Comparison of ENCODE assay signal across 1 cellular context in the genomic region with DNA sequence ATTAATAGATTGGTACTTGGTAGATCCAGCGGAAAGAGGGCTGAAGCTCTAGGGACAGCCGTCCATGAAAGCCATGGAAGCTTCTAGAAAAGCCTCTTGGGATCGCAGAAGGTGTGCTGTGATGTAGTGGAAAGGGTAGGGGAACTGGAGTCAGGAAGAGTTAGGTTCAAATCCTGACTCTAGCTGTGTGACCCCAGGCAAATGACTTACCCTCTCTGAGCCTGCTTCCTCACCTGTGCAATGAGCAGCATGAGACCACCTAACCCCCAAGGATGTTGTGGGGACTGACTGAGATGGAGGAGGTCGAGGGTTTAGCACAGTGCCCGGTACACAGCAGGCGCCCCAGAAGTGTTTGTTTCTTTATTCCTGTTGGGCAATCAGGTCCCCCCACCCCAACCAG.
TF ChIP-seq lines count a peak whose summit lies in the region.

No MANE protein-coding gene starts in this region.

TF ChIP-seq in GM23338, 12 proteins besides CTCF, POLR2A, EP300 and RAD21:
- TF ChIP-seq ZNF331 (CRISPR knock-in tag; IDR thresholded peaks at IDR 0.05; ENCODE audit: low read depth) = no peak
- TF ChIP-seq EZH2phosphoT487 (IDR thresholded peaks at IDR 0.05; ENCODE audit: unreplicated experiment) = no peak
- no peak for TF ChIP-seq NANOG (IDR thresholded peaks at IDR 0.05; ENCODE audit: borderline replicate concordance)
- TF ChIP-seq EZH2 (IDR thresholded peaks at IDR 0.05; ENCODE audit: low read depth, unreplicated experiment) = no peak
- TF ChIP-seq CREB1 (CRISPR knock-in tag; IDR thresholded peaks at IDR 0.05; ENCODE audit: low read depth) = no peak
- TF ChIP-seq, protein P1, sequence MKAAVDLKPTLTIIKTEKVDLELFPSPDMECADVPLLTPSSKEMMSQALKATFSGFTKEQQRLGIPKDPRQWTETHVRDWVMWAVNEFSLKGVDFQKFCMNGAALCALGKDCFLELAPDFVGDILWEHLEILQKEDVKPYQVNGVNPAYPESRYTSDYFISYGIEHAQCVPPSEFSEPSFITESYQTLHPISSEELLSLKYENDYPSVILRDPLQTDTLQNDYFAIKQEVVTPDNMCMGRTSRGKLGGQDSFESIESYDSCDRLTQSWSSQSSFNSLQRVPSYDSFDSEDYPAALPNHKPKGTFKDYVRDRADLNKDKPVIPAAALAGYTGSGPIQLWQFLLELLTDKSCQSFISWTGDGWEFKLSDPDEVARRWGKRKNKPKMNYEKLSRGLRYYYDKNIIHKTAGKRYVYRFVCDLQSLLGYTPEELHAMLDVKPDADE (IDR thresholded peaks at IDR 0.05) = no peak
- TF ChIP-seq, protein P2, sequence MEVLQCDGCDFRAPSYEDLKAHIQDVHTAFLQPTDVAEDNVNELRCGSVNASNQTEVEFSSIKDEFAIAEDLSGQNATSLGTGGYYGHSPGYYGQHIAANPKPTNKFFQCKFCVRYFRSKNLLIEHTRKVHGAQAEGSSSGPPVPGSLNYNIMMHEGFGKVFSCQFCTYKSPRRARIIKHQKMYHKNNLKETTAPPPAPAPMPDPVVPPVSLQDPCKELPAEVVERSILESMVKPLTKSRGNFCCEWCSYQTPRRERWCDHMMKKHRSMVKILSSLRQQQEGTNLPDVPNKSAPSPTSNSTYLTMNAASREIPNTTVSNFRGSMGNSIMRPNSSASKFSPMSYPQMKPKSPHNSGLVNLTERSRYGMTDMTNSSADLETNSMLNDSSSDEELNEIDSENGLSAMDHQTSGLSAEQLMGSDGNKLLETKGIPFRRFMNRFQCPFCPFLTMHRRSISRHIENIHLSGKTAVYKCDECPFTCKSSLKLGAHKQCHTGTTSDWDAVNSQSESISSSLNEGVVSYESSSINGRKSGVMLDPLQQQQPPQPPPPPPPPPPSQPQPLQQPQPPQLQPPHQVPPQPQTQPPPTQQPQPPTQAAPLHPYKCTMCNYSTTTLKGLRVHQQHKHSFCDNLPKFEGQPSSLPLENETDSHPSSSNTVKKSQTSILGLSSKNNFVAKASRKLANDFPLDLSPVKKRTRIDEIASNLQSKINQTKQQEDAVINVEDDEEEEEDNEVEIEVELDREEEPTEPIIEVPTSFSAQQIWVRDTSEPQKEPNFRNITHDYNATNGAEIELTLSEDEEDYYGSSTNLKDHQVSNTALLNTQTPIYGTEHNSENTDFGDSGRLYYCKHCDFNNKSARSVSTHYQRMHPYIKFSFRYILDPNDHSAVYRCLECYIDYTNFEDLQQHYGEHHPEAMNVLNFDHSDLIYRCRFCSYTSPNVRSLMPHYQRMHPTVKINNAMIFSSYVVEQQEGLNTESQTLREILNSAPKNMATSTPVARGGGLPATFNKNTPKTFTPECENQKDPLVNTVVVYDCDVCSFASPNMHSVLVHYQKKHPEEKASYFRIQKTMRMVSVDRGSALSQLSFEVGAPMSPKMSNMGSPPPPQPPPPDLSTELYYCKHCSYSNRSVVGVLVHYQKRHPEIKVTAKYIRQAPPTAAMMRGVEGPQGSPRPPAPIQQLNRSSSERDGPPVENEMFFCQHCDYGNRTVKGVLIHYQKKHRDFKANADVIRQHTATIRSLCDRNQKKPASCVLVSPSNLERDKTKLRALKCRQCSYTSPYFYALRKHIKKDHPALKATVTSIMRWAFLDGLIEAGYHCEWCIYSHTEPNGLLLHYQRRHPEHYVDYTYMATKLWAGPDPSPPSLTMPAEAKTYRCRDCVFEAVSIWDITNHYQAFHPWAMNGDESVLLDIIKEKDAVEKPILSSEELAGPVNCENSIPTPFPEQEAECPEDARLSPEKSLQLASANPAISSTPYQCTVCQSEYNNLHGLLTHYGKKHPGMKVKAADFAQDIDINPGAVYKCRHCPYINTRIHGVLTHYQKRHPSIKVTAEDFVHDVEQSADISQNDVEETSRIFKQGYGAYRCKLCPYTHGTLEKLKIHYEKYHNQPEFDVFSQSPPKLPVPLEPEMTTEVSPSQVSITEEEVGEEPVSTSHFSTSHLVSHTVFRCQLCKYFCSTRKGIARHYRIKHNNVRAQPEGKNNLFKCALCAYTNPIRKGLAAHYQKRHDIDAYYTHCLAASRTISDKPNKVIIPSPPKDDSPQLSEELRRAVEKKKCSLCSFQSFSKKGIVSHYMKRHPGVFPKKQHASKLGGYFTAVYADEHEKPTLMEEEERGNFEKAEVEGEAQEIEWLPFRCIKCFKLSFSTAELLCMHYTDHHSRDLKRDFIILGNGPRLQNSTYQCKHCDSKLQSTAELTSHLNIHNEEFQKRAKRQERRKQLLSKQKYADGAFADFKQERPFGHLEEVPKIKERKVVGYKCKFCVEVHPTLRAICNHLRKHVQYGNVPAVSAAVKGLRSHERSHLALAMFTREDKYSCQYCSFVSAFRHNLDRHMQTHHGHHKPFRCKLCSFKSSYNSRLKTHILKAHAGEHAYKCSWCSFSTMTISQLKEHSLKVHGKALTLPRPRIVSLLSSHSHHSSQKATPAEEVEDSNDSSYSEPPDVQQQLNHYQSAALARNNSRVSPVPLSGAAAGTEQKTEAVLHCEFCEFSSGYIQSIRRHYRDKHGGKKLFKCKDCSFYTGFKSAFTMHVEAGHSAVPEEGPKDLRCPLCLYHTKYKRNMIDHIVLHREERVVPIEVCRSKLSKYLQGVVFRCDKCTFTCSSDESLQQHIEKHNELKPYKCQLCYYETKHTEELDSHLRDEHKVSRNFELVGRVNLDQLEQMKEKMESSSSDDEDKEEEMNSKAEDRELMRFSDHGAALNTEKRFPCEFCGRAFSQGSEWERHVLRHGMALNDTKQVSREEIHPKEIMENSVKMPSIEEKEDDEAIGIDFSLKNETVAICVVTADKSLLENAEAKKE (CRISPR knock-in tag; IDR thresholded peaks at IDR 0.05) = no peak
